In the genomic region with DNA sequence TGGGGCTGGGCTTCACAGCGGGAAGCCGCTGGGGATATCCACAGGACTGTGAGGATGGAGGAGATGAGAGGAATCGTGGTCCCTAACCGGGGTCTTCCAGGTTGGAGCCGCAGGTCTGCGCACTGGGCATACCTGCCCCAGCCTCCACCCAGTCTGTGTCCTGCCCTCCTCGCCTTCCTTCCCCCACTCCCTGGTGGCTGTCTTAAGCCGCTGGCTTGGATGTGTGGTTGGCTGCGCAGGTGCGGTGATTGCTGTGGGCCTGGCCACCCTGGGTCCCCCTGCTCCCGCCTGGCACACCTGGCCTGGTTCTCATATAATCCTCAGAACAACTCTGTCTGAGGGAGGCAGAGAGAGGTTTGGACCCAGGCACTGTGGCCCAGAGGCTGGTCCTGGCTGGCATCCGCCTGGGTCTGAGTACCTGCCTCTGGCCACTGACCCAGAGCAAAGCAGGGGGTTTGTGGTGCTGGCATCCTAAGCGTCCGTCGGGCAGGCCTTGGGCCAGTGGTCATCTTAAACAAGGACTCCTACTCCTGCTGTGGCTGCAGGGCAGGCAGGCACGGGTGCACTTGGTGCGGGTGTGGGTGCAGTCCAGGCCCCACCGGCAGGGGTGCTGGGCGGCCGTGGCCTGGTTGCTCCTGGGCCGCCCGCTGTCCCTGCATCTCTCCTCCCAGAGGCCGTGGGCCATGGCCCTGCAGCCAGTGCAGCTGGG, we compare ENCODE assay signal across 15 cellular contexts. TPM values are rescaled to one million over a fixed set of nuclear protein-coding genes. Genes with fewer than 3 reads are reported as not detected.
DNase-seq lines count a peak whose midpoint lies in the region; ATAC-seq, FAIRE-seq and TF ChIP-seq lines count a peak whose summit lies in the region.
"Had no signal": no experiment of that assay in that cellular context is flagged by ENCODE, and none has a peak within 500 bp of the region (broad histone marks: within the 10 kb centered on the region; RNA-seq: fewer than 3 reads in every experiment).

No MANE protein-coding gene starts in this region.

- H3K36me3 Mint-ChIP-seq in HFFc6 (ENCODE audit: low read depth) (no peaks in the 10 kb centered on the region), astrocyte (ENCODE audit: low read depth, unreplicated experiment) (no peaks in the 10 kb centered on the region), endothelial cell (ENCODE audit: low read depth, unreplicated experiment) (no peaks in the 10 kb centered on the region)
- H3K36me3 Mint-ChIP-seq: naive B cell had no signal

- ATAC-seq in left lung (no peak), GM21723 (IDR thresholded peaks at IDR 0.05; ENCODE audit: unreplicated experiment) (no peak)
- ATAC-seq: activated T-helper 17 cell treated with anti-CD3 and anti-CD28 coated beads, Interleukin-2, amount 50 U/mL, for 72 hours had no signal

- H3K4me2 ChIP-seq in astrocyte (ENCODE audit: low read length) = peak overlapping the region; percentile 80
- H3K4me2 ChIP-seq: PC-9 had no signal

- no peak for DNase-seq in HFFc6
- DNase-seq in astrocyte (ENCODE audit: low read depth) = no peak
- no peak for DNase-seq in left lung
- DNase-seq in SK-N-DZ (ENCODE audit: low spot score) = no peak
- no peak for DNase-seq in GM19238 (ENCODE audit: insufficient read length, low spot score)
- no peak for DNase-seq in endothelial cell (ENCODE audit: low spot score)
- DNase-seq: KG1; naive B cell; PC-9; stimulated activated CD4-positive, alpha-beta T cell treated with anti-CD3 and anti-CD28 coated beads, Interleukin-1b, Interleukin-23, amount 100 ng/mL, for 48 hours; stimulated activated naive CD8-positive, alpha-beta T cell treated with anti-CD3 and anti-CD28 coated beads, Interleukin-15, amount 100 ng/mL, for 72 hours had no signal

- peaks cover 2% of the 10 kb centered on the region; the same call in 1 of the 2 replicates for H3K27me3 Mint-ChIP-seq in HFFc6 (ENCODE audit: insufficient read depth)
- H3K27me3 Mint-ChIP-seq in astrocyte (ENCODE audit: low read depth, unreplicated experiment) = no peaks in the 10 kb centered on the region
- peaks cover 9% of the 10 kb centered on the region for H3K27me3 Mint-ChIP-seq in endothelial cell (ENCODE audit: unreplicated experiment)
- H3K27me3 Mint-ChIP-seq: activated T-helper 17 cell treated with anti-CD3 and anti-CD28 coated beads, Interleukin-2, amount 50 U/mL, for 72 hours; naive B cell; stimulated activated naive CD8-positive, alpha-beta T cell treated with anti-CD3 and anti-CD28 coated beads, Interleukin-15, amount 100 ng/mL, for 72 hours had no signal

- H3K9me3 Mint-ChIP-seq in HFFc6 (no peaks in the 10 kb centered on the region), astrocyte (ENCODE audit: unreplicated experiment) (no peaks in the 10 kb centered on the region), endothelial cell (ENCODE audit: unreplicated experiment) (no peaks in the 10 kb centered on the region)
- H3K9me3 Mint-ChIP-seq: activated T-helper 17 cell treated with anti-CD3 and anti-CD28 coated beads, Interleukin-2, amount 50 U/mL, for 72 hours; naive B cell; stimulated activated naive CD8-positive, alpha-beta T cell treated with anti-CD3 and anti-CD28 coated beads, Interleukin-15, amount 100 ng/mL, for 72 hours had no signal

- H3K36me3 ChIP-seq in astrocyte (ENCODE audit: insufficient read depth, low read length) (no peaks in the 10 kb centered on the region), left lung (peaks cover 0 to 10% of the 10 kb centered on the region in 2 donors), subcutaneous abdominal adipose tissue (ENCODE audit: control insufficient read depth in 5 of 5, insufficient read depth in 5 of 5, low read length in 5 of 5) (peaks cover 0 to 33% (median 8%) of the 10 kb centered on the region in 5 donors)

- intact Hi-C loops in left lung (cut with DNase I) = no loop called here

- no peak for FAIRE-seq in astrocyte (lab: Jason Lieb, UNC)
- FAIRE-seq: colon had no signal

- no peaks in the 10 kb centered on the region for H3K9me3 ChIP-seq in astrocyte (ENCODE audit: insufficient read depth, low read depth, low read length)
- H3K9me3 ChIP-seq in left lung = no peaks in the 10 kb centered on the region
- H3K9me3 ChIP-seq in subcutaneous abdominal adipose tissue (ENCODE audit: control insufficient read depth in 5 of 5, low read length in 5 of 5) = no peaks in the 10 kb centered on the region

- peak overlapping the region; percentile 68 for H2AFZ ChIP-seq in astrocyte (ENCODE audit: low read depth, low read length)
- H2AFZ ChIP-seq: PC-9 had no signal

- H3K4me1 Mint-ChIP-seq in HFFc6 (ENCODE audit: low read depth) (peaks cover 23% of the 10 kb centered on the region), astrocyte (ENCODE audit: low read depth, unreplicated experiment) (peaks cover 10% of the 10 kb centered on the region), endothelial cell (ENCODE audit: unreplicated experiment) (peaks cover 11% of the 10 kb centered on the region)
- H3K4me1 Mint-ChIP-seq: activated T-helper 17 cell treated with anti-CD3 and anti-CD28 coated beads, Interleukin-2, amount 50 U/mL, for 72 hours; stimulated activated naive CD8-positive, alpha-beta T cell treated with anti-CD3 and anti-CD28 coated beads, Interleukin-15, amount 100 ng/mL, for 72 hours had no signal

- H3K4me1 ChIP-seq in astrocyte (ENCODE audit: insufficient read depth, low read length) = peaks cover 34% of the 10 kb centered on the region
- H3K4me1 ChIP-seq in left lung = peaks cover 14 to 38% of the 10 kb centered on the region in 2 donors
- H3K4me1 ChIP-seq in subcutaneous abdominal adipose tissue (ENCODE audit: control insufficient read depth in 5 of 5, insufficient read depth in 5 of 5, low read length in 5 of 5) = peaks cover 4 to 56% (median 39%) of the 10 kb centered on the region in 5 donors

- H3K27me3 ChIP-seq in astrocyte (ENCODE audit: insufficient read depth, low read length) (no peaks in the 10 kb centered on the region), left lung (no peaks in the 10 kb centered on the region), subcutaneous abdominal adipose tissue (ENCODE audit: control insufficient read depth in 5 of 5, insufficient read depth in 4 of 5, low read length in 5 of 5) (peaks cover 0 to 3% (median 0%) of the 10 kb centered on the region in 5 donors)

- peaks cover 65% of the 10 kb centered on the region for H3K79me2 ChIP-seq in astrocyte (ENCODE audit: insufficient read depth, low read length)

- H4K20me1 ChIP-seq in astrocyte (ENCODE audit: insufficient read depth, low read length) = peaks cover 31% of the 10 kb centered on the region

- H3K27ac Mint-ChIP-seq in HFFc6 = peak overlapping the region; percentile 98
- H3K27ac Mint-ChIP-seq in astrocyte (ENCODE audit: unreplicated experiment) = peak overlapping the region; percentile 89
- H3K27ac Mint-ChIP-seq in endothelial cell (ENCODE audit: unreplicated experiment) = no peak overlapping the region
- H3K27ac Mint-ChIP-seq: activated T-helper 17 cell treated with anti-CD3 and anti-CD28 coated beads, Interleukin-2, amount 50 U/mL, for 72 hours had no signal

- TF ChIP-seq CTCF in HFFc6 (IDR thresholded peaks at IDR 0.05) (no peak), astrocyte (IDR thresholded peaks at IDR 0.05; ENCODE audit: insufficient read depth, low read depth, low read length) (no peak), left lung (IDR thresholded peaks at IDR 0.05) (no peak), endothelial cell (IDR thresholded peaks at IDR 0.05; ENCODE audit: unreplicated experiment) (no peak)

- H3K4me3 ChIP-seq in astrocyte (ENCODE audit: insufficient read depth, low read depth, low read length) (no peak overlapping the region), left lung (no peak overlapping the region), subcutaneous abdominal adipose tissue (ENCODE audit: low read depth in 1 of 5, low read length in 5 of 5) (peak overlapping the region in 3 of 5 donors; percentile 38 to 44 (median 43))
- H3K4me3 ChIP-seq: PC-9 had no signal

- H3K9ac ChIP-seq in astrocyte (ENCODE audit: low read length) (peak overlapping the region; percentile 80), subcutaneous abdominal adipose tissue (ENCODE audit: low read length in 5 of 5) (peak overlapping the region in 1 of 5 donors; percentile 38)

- H3K4me3 Mint-ChIP-seq in HFFc6 = peak overlapping the region; percentile 85
- H3K4me3 Mint-ChIP-seq in astrocyte (ENCODE audit: unreplicated experiment) = no peak overlapping the region
- H3K4me3 Mint-ChIP-seq in endothelial cell (ENCODE audit: unreplicated experiment) = no peak overlapping the region
- H3K4me3 Mint-ChIP-seq: activated T-helper 17 cell treated with anti-CD3 and anti-CD28 coated beads, Interleukin-2, amount 50 U/mL, for 72 hours; stimulated activated naive CD8-positive, alpha-beta T cell treated with anti-CD3 and anti-CD28 coated beads, Interleukin-15, amount 100 ng/mL, for 72 hours had no signal

- peak overlapping the region; percentile 87 for H3K27ac ChIP-seq in astrocyte (ENCODE audit: low read depth, low read length)
- H3K27ac ChIP-seq in left lung = peak overlapping the region; percentile 72 to 83
- H3K27ac ChIP-seq in subcutaneous abdominal adipose tissue (ENCODE audit: low read depth, low read length) = peak overlapping the region; percentile 24
- H3K27ac ChIP-seq: PC-9 had no signal

RNA-seq across cellular contexts. Expression of gene PLXNA1, which starts 18.7 kb away (rescaled TPM):
- 10 to 100 TPM; 40.8 to 56.1 (median 45.4) TPM for total RNA-seq in HFFc6 (2021; fragmentation: NEBNext Ultra II Directional; extraction: Animal tissue kit (Norgen Biotek cat#: 25700))
- total RNA-seq in astrocyte = 63.3 and 64.3 TPM in 2 replicates
- total RNA-seq in left lung = 10 to 100 TPM; 48.8 to 64.6 TPM
- polyA plus RNA-seq in SK-N-DZ (2014; cell fraction: cytosol; rRNA removed) = 35.7 and 45.9 TPM in 2 replicates
- 116 and 164 TPM in 2 replicates for polyA plus RNA-seq in SK-N-DZ (2014; cell fraction: nucleus; rRNA removed)
- total RNA-seq in endothelial cell (ENCODE audit: unreplicated experiment) = 31.8 TPM

Comparison
In these comparisons a context has a peak if more than half of its experiments do, and no peak if none do; other contexts are left out.
1. H3K27ac ChIP-seq: peak in every context shown above with its lines; median percentile 87 in astrocyte; 78 in left lung; 24 in subcutaneous abdominal adipose tissue.
2. H3K4me3 ChIP-seq: peak in subcutaneous abdominal adipose tissue (3 of 5); none in astrocyte (single experiment) and left lung (0 of 2).